In genomic region chr17:58384900-58385299, GRCh38 we compare ENCODE assay signal across 17 cellular contexts. TPM values are rescaled to one million over a fixed set of nuclear protein-coding genes. Genes with fewer than 3 reads are reported as not detected.
"Had no signal": no experiment of that assay in that cellular context is flagged by ENCODE, and none has a peak within 500 bp of the region (broad histone marks: within the 10 kb centered on the region; RNA-seq: fewer than 3 reads in every experiment).

No MANE protein-coding gene starts in this region.

- H3K36me3 Mint-ChIP-seq: activated naive CD4-positive, alpha-beta T cell treated with anti-CD3 and anti-CD28 coated beads, Interleukin-2, amount 50 U/mL, for 24 hours; T-cell had no signal

- H3K4me3 Mint-ChIP-seq: activated naive CD4-positive, alpha-beta T cell treated with anti-CD3 and anti-CD28 coated beads, Interleukin-2, amount 50 U/mL, for 24 hours; naive thymus-derived CD8-positive, alpha-beta T cell; stimulated activated naive B cell treated with anti-CD40 and anti-IgM and Interleukin-4, amounts not matched to agents 10 μg/mL and 1 μg/mL and 100 μg/mL, for 72 hours; T-cell had no signal

- H3K27ac Mint-ChIP-seq: activated naive CD4-positive, alpha-beta T cell treated with anti-CD3 and anti-CD28 coated beads, Interleukin-2, amount 50 U/mL, for 24 hours; naive thymus-derived CD8-positive, alpha-beta T cell; stimulated activated naive B cell treated with anti-CD40 and anti-IgM and Interleukin-4, amounts not matched to agents 10 μg/mL and 1 μg/mL and 100 μg/mL, for 72 hours; T-cell had no signal

- H3K4me3 ChIP-seq: esophagus muscularis mucosa, mucosa of descending colon, sigmoid colon had no signal

- H3K9me3 Mint-ChIP-seq: activated naive CD4-positive, alpha-beta T cell treated with anti-CD3 and anti-CD28 coated beads, Interleukin-2, amount 50 U/mL, for 24 hours; naive thymus-derived CD8-positive, alpha-beta T cell; stimulated activated naive B cell treated with anti-CD40 and anti-IgM and Interleukin-4, amounts not matched to agents 10 μg/mL and 1 μg/mL and 100 μg/mL, for 72 hours; T-cell had no signal

- H3K27ac ChIP-seq: brain microvascular endothelial cell, esophagus muscularis mucosa, sigmoid colon had no signal

- H3K9me3 ChIP-seq: esophagus muscularis mucosa, mucosa of descending colon, sigmoid colon had no signal

- H3K4me1 ChIP-seq: sigmoid colon had no signal

- DNase-seq: activated effector memory CD4-positive, alpha-beta T cell treated with Interleukin-2 at 50 U/mL for 16 hours; activated T-cell treated with anti-CD3 and anti-CD28 coated beads, Interleukin-2, amount 50 U/mL, for 1 hour; amygdala; brain microvascular endothelial cell; glutamatergic neuron; mucosa of descending colon; naive thymus-derived CD8-positive, alpha-beta T cell; sigmoid colon; stimulated activated CD4-positive, alpha-beta T cell treated with anti-CD3 and anti-CD28 coated beads, Interleukin-2, amount 100 ng/mL, for 24 hours; stimulated activated naive B cell treated with anti-CD40 and anti-IgM and Interleukin-4, amounts not matched to agents 10 μg/mL and 1 μg/mL and 100 μg/mL, for 72 hours; substantia nigra; T-cell had no signal

- H3K27me3 Mint-ChIP-seq: activated naive CD4-positive, alpha-beta T cell treated with anti-CD3 and anti-CD28 coated beads, Interleukin-2, amount 50 U/mL, for 24 hours; naive thymus-derived CD8-positive, alpha-beta T cell; stimulated activated naive B cell treated with anti-CD40 and anti-IgM and Interleukin-4, amounts not matched to agents 10 μg/mL and 1 μg/mL and 100 μg/mL, for 72 hours; T-cell had no signal

- ATAC-seq: mucosa of descending colon; naive thymus-derived CD8-positive, alpha-beta T cell; stimulated activated naive B cell treated with anti-CD40 and anti-IgM and Interleukin-4, amounts not matched to agents 10 μg/mL and 1 μg/mL and 100 μg/mL, for 72 hours; T-cell had no signal

- H3K36me3 ChIP-seq: brain microvascular endothelial cell, esophagus muscularis mucosa, sigmoid colon had no signal

RNA-seq across cellular contexts. Expression of gene RNF43, which starts 32.4 kb away (rescaled TPM):
- total RNA-seq: dermis microvascular lymphatic vessel endothelial cell, fibroblast of villous mesenchyme had no signal

RNA-seq across cellular contexts. Expression of gene TSPOAP1, which starts 56.3 kb away (rescaled TPM):
- total RNA-seq: dermis microvascular lymphatic vessel endothelial cell, pulmonary artery endothelial cell had no signal
